Comparison of ENCODE assay signal across 18 cellular contexts in the genomic region with DNA sequence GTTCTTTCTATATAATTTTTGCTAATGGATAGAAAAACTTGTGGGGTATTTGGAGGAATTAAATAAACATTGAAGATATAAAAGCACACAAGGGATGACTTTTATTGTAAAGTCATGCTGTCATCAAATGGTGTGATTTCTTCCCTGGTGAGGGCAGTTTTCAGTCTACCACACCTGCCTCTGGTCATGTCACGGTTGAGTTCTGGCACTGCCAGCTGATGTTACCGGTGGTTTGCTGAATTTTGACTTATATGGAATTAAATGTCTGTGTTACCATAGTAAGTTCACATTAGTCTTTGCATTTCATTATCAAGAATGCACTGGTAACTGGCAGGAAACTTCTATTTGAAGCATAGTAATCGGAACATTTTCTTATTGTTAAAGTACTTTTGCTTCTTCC. TPM values are rescaled to one million over a fixed set of nuclear protein-coding genes. Genes with fewer than 3 reads are reported as not detected.
DNase-seq lines count a peak whose midpoint lies in the region; ATAC-seq and TF ChIP-seq lines count a peak whose summit lies in the region.
"Had no signal": no experiment of that assay in that cellular context is flagged by ENCODE, and none has a peak within 500 bp of the region (broad histone marks: within the 10 kb centered on the region; RNA-seq: fewer than 3 reads in every experiment).

No MANE protein-coding gene starts in this region.

- in situ Hi-C loops in gastrocnemius medialis (cut with MboI; ENCODE audit: low sequenced_read_pairs in 4 of 4), result no loop called here

- H3K9ac ChIP-seq in BLaER1 treated with 17β-estradiol and CSF1 and Interleukin-3, amounts not matched to agents 10 nM and 100 nM, result no peak overlapping the region

- no peak for ATAC-seq in activated B cell treated with CpG ODN at 0.5 μM for 24 hours (ENCODE audit: low read depth)
- ATAC-seq in naive thymus-derived CD8-positive, alpha-beta T cell, result no peak
- no peak for ATAC-seq in gastrocnemius medialis
- ATAC-seq: PC-3 had no signal

- no peaks in the 10 kb centered on the region for H4K20me1 ChIP-seq in BLaER1 treated with 17β-estradiol and CSF1 and Interleukin-3, amounts not matched to agents 10 nM and 100 nM
- H4K20me1 ChIP-seq in DOHH2 (ENCODE audit: control insufficient read depth, insufficient read depth, low read depth, low read length), result no peaks in the 10 kb centered on the region

- no peaks in the 10 kb centered on the region for H3K36me3 Mint-ChIP-seq in activated B cell treated with CpG ODN at 0.5 μM for 24 hours (ENCODE audit: low read depth)
- no peaks in the 10 kb centered on the region for H3K36me3 Mint-ChIP-seq in naive thymus-derived CD8-positive, alpha-beta T cell

- H3K27me3 ChIP-seq in BLaER1 treated with 17β-estradiol and CSF1 and Interleukin-3, amounts not matched to agents 10 nM and 100 nM, result no peaks in the 10 kb centered on the region
- no peaks in the 10 kb centered on the region for H3K27me3 ChIP-seq in DOHH2 (ENCODE audit: control insufficient read depth, low read length)
- no peaks in the 10 kb centered on the region for H3K27me3 ChIP-seq in gastrocnemius medialis
- H3K27me3 ChIP-seq: BE2C, MG63 had no signal

- POLR2A ChIA-PET in activated B cell treated with CpG ODN at 0.5 μM for 24 hours (lab: Charles Lee), result interaction anchor here (1.6 to 2.5 kb wide), 3 partner anchors 12 to 43 kb away, joined by 6 to 9 read pairs (median 8); a partner anchor contains a TSS
- POLR2A ChIA-PET in naive thymus-derived CD8-positive, alpha-beta T cell (lab: Charles Lee), result interaction anchor here (2.1 to 8.5 kb wide), 3 partner anchors 9 to 14 kb away, joined by 5 to 108 read pairs (median 31); a partner anchor contains a TSS

- H3K79me2 ChIP-seq in DOHH2 (ENCODE audit: control insufficient read depth, low read length), result no peaks in the 10 kb centered on the region

- peak overlapping the region in 9 of 11 experiments; percentile 3 to 58 (median 26); a peak in 11 of 22 replicates for H3K4me2 ChIP-seq in BLaER1 treated with 17β-estradiol and CSF1 and Interleukin-3, amounts not matched to agents 10 nM and 100 nM
- H3K4me2 ChIP-seq in DOHH2 (ENCODE audit: low read length), result peak overlapping the region; percentile 38

- no peak overlapping the region for H3K4me3 ChIP-seq in BLaER1 treated with 17β-estradiol and CSF1 and Interleukin-3, amounts not matched to agents 10 nM and 100 nM
- H3K4me3 ChIP-seq in DOHH2 (ENCODE audit: low read length) (no peak overlapping the region), gastrocnemius medialis (no peak overlapping the region)
- H3K4me3 ChIP-seq: MG63 had no signal

- CTCF ChIA-PET in activated B cell treated with CpG ODN at 0.5 μM for 24 hours (lab: Charles Lee), result interaction anchor here (1.0 to 3.7 kb wide), 3 partner anchors 12 to 38 kb away, joined by 3 to 33 read pairs (median 24); a partner anchor contains a TSS

- intact Hi-C loops in activated B cell treated with CpG ODN at 0.5 μM for 24 hours (cut with micrococcal nuclease) (no loop called here), gastrocnemius medialis (cut with DNase I; ENCODE audit: low total_unique reads) (no loop called here)

- H3K9me3 Mint-ChIP-seq in activated B cell treated with CpG ODN at 0.5 μM for 24 hours, result no peaks in the 10 kb centered on the region
- H3K9me3 Mint-ChIP-seq in naive thymus-derived CD8-positive, alpha-beta T cell, result no peaks in the 10 kb centered on the region

- H3K4me1 Mint-ChIP-seq in activated B cell treated with CpG ODN at 0.5 μM for 24 hours, result peaks cover 64% of the 10 kb centered on the region
- H3K4me1 Mint-ChIP-seq in naive thymus-derived CD8-positive, alpha-beta T cell, result peaks cover 31 to 69% (median 62%) of the 10 kb centered on the region in 4 donors

- no peak overlapping the region for H3K27ac ChIP-seq in BLaER1 treated with 17β-estradiol and CSF1 and Interleukin-3, amounts not matched to agents 10 nM and 100 nM
- H3K27ac ChIP-seq in DOHH2 (ENCODE audit: low read depth, low read length) (no peak overlapping the region), gastrocnemius medialis (no peak overlapping the region)
- H3K27ac ChIP-seq: RWPE1 had no signal

- no peaks in the 10 kb centered on the region; a peak in 1 of 22 replicates for H3K9me3 ChIP-seq in BLaER1 treated with 17β-estradiol and CSF1 and Interleukin-3, amounts not matched to agents 10 nM and 100 nM (replicated peaks in 1 of 11)
- H3K9me3 ChIP-seq in DOHH2 (ENCODE audit: control insufficient read depth, insufficient read depth, low read length) (no peaks in the 10 kb centered on the region), gastrocnemius medialis (no peaks in the 10 kb centered on the region)
- H3K9me3 ChIP-seq: BE2C, MG63 had no signal

- peaks cover 28 to 53% (median 44%) of the 10 kb centered on the region in 10 experiments for H3K4me1 ChIP-seq in BLaER1 treated with 17β-estradiol and CSF1 and Interleukin-3, amounts not matched to agents 10 nM and 100 nM
- H3K4me1 ChIP-seq in DOHH2 (ENCODE audit: control insufficient read depth, low read length), result peaks cover 64% of the 10 kb centered on the region
- H3K4me1 ChIP-seq in gastrocnemius medialis, result no peaks in the 10 kb centered on the region
- H3K4me1 ChIP-seq: BE2C had no signal

- DNase-seq in activated B cell treated with CpG ODN at 0.5 μM for 24 hours (no peak), hypothalamus (lab: John Stamatoyannopoulos, UW) (no peak), gastrocnemius medialis (no peak), AG20443 (ENCODE audit: low spot score) (no peak)
- no peak for DNase-seq in naive thymus-derived CD8-positive, alpha-beta T cell
- DNase-seq: BE2C; MG63; NCI-H1105 treated with DMSO at 0.1 percent for 48 hours; NCI-H1694 treated with DMSO at 0.1 percent for 48 hours; NCI-H2107; NCI-H226; NCI-H526 treated with DMSO at 0.1 percent for 48 hours; NK-92 treated with Interleukin-12 subunit alpha and Interleukin-12 subunit beta, amount 100 ng/mL, for 24 hours; PC-3; SW 1271 had no signal

- peak overlapping the region; percentile 35 for H3K4me3 Mint-ChIP-seq in activated B cell treated with CpG ODN at 0.5 μM for 24 hours
- H3K4me3 Mint-ChIP-seq in naive thymus-derived CD8-positive, alpha-beta T cell, result peak overlapping the region in 1 of 10 donors; percentile 19

- peak overlapping the region; percentile 63 for H3K27ac Mint-ChIP-seq in activated B cell treated with CpG ODN at 0.5 μM for 24 hours
- peak overlapping the region in 7 of 10 donors; percentile 29 to 70 (median 66) for H3K27ac Mint-ChIP-seq in naive thymus-derived CD8-positive, alpha-beta T cell

- no peak for TF ChIP-seq POLR2A in gastrocnemius medialis (IDR thresholded peaks at IDR 0.05)

- H3F3A ChIP-seq in DOHH2 (ENCODE audit: control insufficient read depth, insufficient read depth), result peaks cover 24% of the 10 kb centered on the region

- no peaks in the 10 kb centered on the region for H3K27me3 Mint-ChIP-seq in activated B cell treated with CpG ODN at 0.5 μM for 24 hours
- H3K27me3 Mint-ChIP-seq in naive thymus-derived CD8-positive, alpha-beta T cell, result no peaks in the 10 kb centered on the region

- H3K9me2 ChIP-seq in DOHH2 (replicated peaks; ENCODE audit: control insufficient read depth, low read length), result no peaks in the 10 kb centered on the region

- no peak for TF ChIP-seq CTCF in DOHH2 (IDR thresholded peaks at IDR 0.05; ENCODE audit: low read depth, low read length, poor library complexity, severe bottlenecking)
- TF ChIP-seq CTCF in activated B cell treated with CpG ODN at 0.5 μM for 24 hours (IDR thresholded peaks at IDR 0.05), result no peak
- TF ChIP-seq CTCF in gastrocnemius medialis (IDR thresholded peaks at IDR 0.05 in 4 of 5, conservative IDR thresholded peaks at IDR 0.05 in 1 of 5), result no peak

- H3K36me3 ChIP-seq in BLaER1 treated with 17β-estradiol and CSF1 and Interleukin-3, amounts not matched to agents 10 nM and 100 nM, result no peaks in the 10 kb centered on the region
- no peaks in the 10 kb centered on the region for H3K36me3 ChIP-seq in DOHH2 (ENCODE audit: control insufficient read depth, low read length)
- H3K36me3 ChIP-seq in gastrocnemius medialis, result no peaks in the 10 kb centered on the region
- H3K36me3 ChIP-seq: BE2C, MG63 had no signal

RNA-seq across cellular contexts. Expression of a gene that starts 13.4 kb away (rescaled TPM):
- 77.7 and 85.2 TPM in 2 replicates for total RNA-seq in activated B cell treated with CpG ODN at 0.5 μM for 24 hours
- 100 to 1,000 TPM; 286 to 292 TPM for total RNA-seq in naive thymus-derived CD8-positive, alpha-beta T cell
- polyA plus RNA-seq in naive thymus-derived CD8-positive, alpha-beta T cell, result 100 to 1,000 TPM; 143 to 174 (median 155) TPM
- 10 to 100 TPM; 28.8 to 54.3 (median 47.5) TPM for total RNA-seq in gastrocnemius medialis
